29 cellular contexts compared by ENCODE assay signal in the genomic region with DNA sequence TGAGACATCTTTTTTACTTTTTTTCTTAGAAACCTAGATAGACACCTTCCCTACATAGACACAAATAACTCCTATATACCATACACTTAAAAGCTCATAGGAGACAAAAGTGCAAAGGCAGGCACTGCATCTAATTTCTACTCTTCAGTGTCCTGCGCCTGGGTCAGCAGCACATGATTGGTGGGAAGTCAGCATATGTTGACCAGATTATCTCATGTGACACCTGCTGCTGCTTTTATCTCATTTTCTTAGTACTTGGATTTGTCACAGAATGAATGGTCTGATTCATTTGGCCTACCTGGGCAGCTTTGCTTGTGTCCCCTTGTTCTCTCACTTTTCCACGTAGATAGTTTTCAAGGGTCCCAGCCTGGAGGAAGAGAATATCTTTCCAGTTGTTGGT. TPM values are rescaled to one million over a fixed set of nuclear protein-coding genes. Genes with fewer than 3 reads are reported as not detected.
"Had no signal": no experiment of that assay in that cellular context is flagged by ENCODE, and none has a peak within 500 bp of the region (broad histone marks: within the 10 kb centered on the region; RNA-seq: fewer than 3 reads in every experiment).

No MANE protein-coding gene starts in this region.

- H3K27ac ChIP-seq: coronary artery, heart right ventricle, lower lobe of right lung, ovary, prostate gland, right atrium auricular region, testis, tibial artery, upper lobe of left lung had no signal

- H3K27me3 ChIP-seq: esophagus squamous epithelium, heart right ventricle, ovary, right atrium auricular region, testis, tibial artery, upper lobe of left lung had no signal

- FAIRE-seq: urothelium cell line had no signal

- ATAC-seq: heart right ventricle; left ventricle myocardium superior; lower lobe of right lung; natural killer cell; sciatic nerve; stimulated activated effector memory CD8-positive, alpha-beta T cell treated with anti-CD3 and anti-CD28 coated beads, Interleukin-12 subunit alpha, Interleukin-12 subunit beta, amount 100 ng/mL, for 72 hours; stimulated activated naive CD8-positive, alpha-beta T cell treated with anti-CD3 and anti-CD28 coated beads, Interleukin-15, Interleukin-2, amounts not matched to agents 100 U/mL and 50 U/mL, for 24 hours had no signal

- H3K4me1 ChIP-seq: lower lobe of right lung, prostate gland, right atrium auricular region, testis, tibial artery, upper lobe of left lung had no signal

- H3K9me3 ChIP-seq: esophagus squamous epithelium, lower lobe of right lung, ovary, prostate gland, right atrium auricular region, testis, tibial artery, upper lobe of left lung had no signal

- H3K4me3 ChIP-seq: coronary artery, esophagus squamous epithelium, heart right ventricle, lower lobe of right lung, ovary, prostate gland, right atrium auricular region, testis, tibial artery, upper lobe of left lung had no signal

- H3K36me3 ChIP-seq: esophagus squamous epithelium, heart right ventricle, lower lobe of right lung, ovary, prostate gland, right atrium auricular region, tibial artery, upper lobe of left lung had no signal

- DNase-seq: dermis blood vessel endothelial cell; effector memory CD4-positive, alpha-beta T cell; erythroblast; esophagus squamous epithelium; foreskin melanocyte; glutamatergic neuron; heart right ventricle; hypothalamus; immature natural killer cell; islet precursor cell; left ventricle myocardium superior; lower lobe of right lung; natural killer cell; occipital lobe; ovary; stimulated activated CD4-positive, alpha-beta T cell treated with anti-CD3 and anti-CD28 coated beads, Interleukin-2, amount 100 ng/mL, for 24 hours; stimulated activated CD4-positive, alpha-beta T cell treated with anti-CD3 and anti-CD28 coated beads, Interleukin-4, amount 100 ng/mL, for 24 hours; stimulated activated naive CD8-positive, alpha-beta T cell treated with anti-CD3 and anti-CD28 coated beads, Interleukin-15, Interleukin-2, amounts not matched to agents 100 U/mL and 50 U/mL, for 24 hours; substantia nigra; testis; tibial artery; upper lobe of left lung had no signal

RNA-seq across cellular contexts. Expression of a gene that starts 24.9 kb away (rescaled TPM):
- total RNA-seq: mononuclear cell, natural killer cell had no signal
